12 cellular contexts compared by ENCODE assay signal in the genomic region with DNA sequence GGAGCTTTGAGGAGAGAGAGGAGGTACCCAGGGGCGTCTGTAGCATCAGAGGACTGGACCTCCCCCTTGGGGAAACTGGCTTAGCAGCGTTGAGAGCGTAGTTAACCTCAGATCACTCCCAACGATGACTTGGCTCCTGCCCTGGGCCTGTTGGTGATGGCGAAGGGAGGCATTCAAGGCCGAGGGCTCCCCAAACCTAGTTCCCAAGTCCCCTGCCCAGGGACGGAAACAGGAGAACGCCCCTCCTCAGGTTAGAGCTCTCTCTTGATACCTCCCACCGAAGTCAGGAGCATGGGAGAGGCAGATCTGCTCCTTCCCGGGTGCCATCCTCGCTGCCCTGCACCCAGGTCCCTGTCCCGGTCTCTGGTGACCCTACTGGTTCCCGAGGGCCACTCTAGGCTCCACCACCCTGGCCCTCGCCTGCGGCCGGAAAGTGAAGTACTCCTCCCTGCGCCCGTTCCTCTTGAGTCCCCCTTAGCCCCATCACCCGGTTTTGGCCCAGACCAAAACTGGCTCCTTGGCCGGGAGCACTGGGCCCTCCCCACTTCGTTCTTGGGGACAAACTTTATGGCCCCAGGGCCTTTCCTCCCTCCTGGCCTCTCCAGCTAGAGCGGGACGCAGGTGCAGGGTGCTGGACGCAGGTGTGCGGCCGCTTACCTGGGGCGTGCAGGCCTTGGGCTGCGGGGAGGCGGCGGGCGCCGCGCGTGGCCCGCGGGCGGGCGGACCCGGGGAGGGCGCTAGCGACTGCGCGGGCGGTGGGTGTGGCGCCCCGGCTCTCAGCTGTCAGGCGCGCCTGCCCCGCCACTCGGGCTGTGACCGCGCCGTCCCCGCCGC. TPM values are rescaled to one million over a fixed set of nuclear protein-coding genes. Genes with fewer than 3 reads are reported as not detected.
DNase-seq lines count a peak whose midpoint lies in the region; ATAC-seq and TF ChIP-seq lines count a peak whose summit lies in the region.
"Had no signal": no experiment of that assay in that cellular context is flagged by ENCODE, and none has a peak within 500 bp of the region (broad histone marks: within the 10 kb centered on the region; RNA-seq: fewer than 3 reads in every experiment).

No MANE protein-coding gene starts in this region.

- H3K36me3 ChIP-seq in spleen = no peaks in the 10 kb centered on the region

- H3K4me1 ChIP-seq in spleen = peaks cover 14 to 85% (median 73%) of the 10 kb centered on the region in 6 donors

- peak overlapping the region in 6 of 8 donors; percentile 15 to 65 (median 26) for H3K4me3 ChIP-seq in spleen

- intact Hi-C loops in activated CD4-positive, alpha-beta T cell treated with anti-CD3 and anti-CD28 coated beads, Interleukin-2, amount 10 ng/mL, durations not matched to agents 24 days and 14 days (cut with micrococcal nuclease) = loop anchor here (5.0 kb wide), 1 partner anchor 280 kb away; a partner anchor contains a TSS
- intact Hi-C loops in spleen (cut with DNase I; ENCODE audit: low total_unique reads) = no loop called here
- intact Hi-C loops in head of caudate nucleus (cut with DNase I) = no loop called here

- H3K4me3 Mint-ChIP-seq in activated CD4-positive, alpha-beta T cell treated with anti-CD3 and anti-CD28 coated beads, Interleukin-2, amount 10 ng/mL, durations not matched to agents 24 days and 14 days = peak overlapping the region; percentile 40
- peak overlapping the region; percentile 29 for H3K4me3 Mint-ChIP-seq in endothelial cell (ENCODE audit: unreplicated experiment)

- no peak for ATAC-seq in GM19035 (IDR thresholded peaks at IDR 0.05; ENCODE audit: unreplicated experiment)
- ATAC-seq in GM19395 (IDR thresholded peaks at IDR 0.05; ENCODE audit: unreplicated experiment) = no peak

- TF ChIP-seq CTCF in endothelial cell (IDR thresholded peaks at IDR 0.05; ENCODE audit: unreplicated experiment) (no peak), spleen (IDR thresholded peaks at IDR 0.05 in 8 of 11, conservative IDR thresholded peaks at IDR 0.05 in 3 of 11) (no peak)

- peaks cover 12% of the 10 kb centered on the region for H3K36me3 Mint-ChIP-seq in activated CD4-positive, alpha-beta T cell treated with anti-CD3 and anti-CD28 coated beads, Interleukin-2, amount 10 ng/mL, durations not matched to agents 24 days and 14 days (ENCODE audit: low read depth)
- H3K36me3 Mint-ChIP-seq in endothelial cell (ENCODE audit: low read depth, unreplicated experiment) = peaks cover 6% of the 10 kb centered on the region
- H3K36me3 Mint-ChIP-seq: CD4-positive, CD25-positive, alpha-beta regulatory T cell had no signal

- H3K4me1 Mint-ChIP-seq in activated CD4-positive, alpha-beta T cell treated with anti-CD3 and anti-CD28 coated beads, Interleukin-2, amount 10 ng/mL, durations not matched to agents 24 days and 14 days = peaks cover 23% of the 10 kb centered on the region
- peaks cover 14% of the 10 kb centered on the region for H3K4me1 Mint-ChIP-seq in endothelial cell (ENCODE audit: unreplicated experiment)

- peaks cover 24 to 100% (median 92%) of the 10 kb centered on the region in 7 donors for H3K27me3 ChIP-seq in spleen (replicated peaks in 1 of 7)

- peak overlapping the region; percentile 60 for H3K27ac Mint-ChIP-seq in activated CD4-positive, alpha-beta T cell treated with anti-CD3 and anti-CD28 coated beads, Interleukin-2, amount 10 ng/mL, durations not matched to agents 24 days and 14 days
- H3K27ac Mint-ChIP-seq in endothelial cell (ENCODE audit: unreplicated experiment) = no peak overlapping the region

- 4 to 9% (median 6%) methylated on average over 21 to 55 of the region's 55 CpGs for WGBS in spleen, 5 donors

- no peak for TF ChIP-seq POLR2A in spleen (IDR thresholded peaks at IDR 0.05)

- DNase-seq in activated CD4-positive, alpha-beta T cell treated with anti-CD3 and anti-CD28 coated beads, Interleukin-2, amount 10 ng/mL, durations not matched to agents 24 days and 14 days = no peak
- no peak for DNase-seq in activated CD4-positive, alpha-beta T cell treated with anti-CD3 and anti-CD28 coated beads, Interleukin-2, amount 50 U/mL, for 1 hour
- DNase-seq in NCI-H146 treated with DMSO at 0.1 percent for 48 hours (lab: John Stamatoyannopoulos, UW; ENCODE audit: unreplicated experiment) (peak; percentile 9), endothelial cell (ENCODE audit: low spot score) (peak; percentile 2), spleen (peak; percentile 61), head of caudate nucleus (no peak)
- DNase-seq: CD4-positive, CD25-positive, alpha-beta regulatory T cell; effector memory CD4-positive, alpha-beta T cell had no signal

- H3K27ac ChIP-seq in spleen = no peak overlapping the region

- H3K9me3 ChIP-seq in spleen = peaks cover 0 to 14% (median 0%) of the 10 kb centered on the region in 8 donors

- peaks cover 3% of the 10 kb centered on the region for H3K9me3 Mint-ChIP-seq in activated CD4-positive, alpha-beta T cell treated with anti-CD3 and anti-CD28 coated beads, Interleukin-2, amount 10 ng/mL, durations not matched to agents 24 days and 14 days
- no peaks in the 10 kb centered on the region for H3K9me3 Mint-ChIP-seq in endothelial cell (ENCODE audit: unreplicated experiment)

- peaks cover 75% of the 10 kb centered on the region for H3K27me3 Mint-ChIP-seq in activated CD4-positive, alpha-beta T cell treated with anti-CD3 and anti-CD28 coated beads, Interleukin-2, amount 10 ng/mL, durations not matched to agents 24 days and 14 days
- peaks cover 33% of the 10 kb centered on the region for H3K27me3 Mint-ChIP-seq in endothelial cell (ENCODE audit: unreplicated experiment)

RNA-seq across cellular contexts. Expression of a gene that starts 2.6 kb away (rescaled TPM):
- total RNA-seq in activated CD4-positive, alpha-beta T cell treated with anti-CD3 and anti-CD28 coated beads, Interleukin-2, amount 10 ng/mL, durations not matched to agents 24 days and 14 days = 0.09 and 0.14 TPM in 2 replicates
- total RNA-seq in endothelial cell (ENCODE audit: unreplicated experiment) (0.21 TPM), spleen (1 to 10 TPM in 1 of 7 donors, under 1 TPM in 6; 0.17 to 1.1 (median 0.57) TPM)
- under 1 TPM; 0.06 to 0.29 (median 0.20) TPM for polyA plus RNA-seq in spleen
- total RNA-seq: RPMI7951 had no signal
- polyA plus RNA-seq: CD4-positive, CD25-positive, alpha-beta regulatory T cell had no signal

RNA-seq across cellular contexts. Expression of a gene that starts 17.1 kb away (rescaled TPM):
- total RNA-seq in activated CD4-positive, alpha-beta T cell treated with anti-CD3 and anti-CD28 coated beads, Interleukin-2, amount 10 ng/mL, durations not matched to agents 24 days and 14 days = not detected in 2 replicates
- total RNA-seq in endothelial cell (ENCODE audit: unreplicated experiment) (not detected), spleen (not detected)
- polyA plus RNA-seq in spleen = not detected
- total RNA-seq: CD4-positive, CD25-positive, alpha-beta regulatory T cell; renal cortical epithelial cell; RPMI7951 had no signal
- polyA plus RNA-seq: CD4-positive, CD25-positive, alpha-beta regulatory T cell had no signal

Comparison
In these comparisons a context has a peak if more than half of its experiments do, and no peak if none do; other contexts are left out.
1. DNase-seq: peak in NCI-H146 treated with DMSO at 0.1 percent for 48 hours (single experiment), endothelial cell (single experiment) and spleen (single experiment); none in activated CD4-positive, alpha-beta T cell treated with anti-CD3 and anti-CD28 coated beads, Interleukin-2, amount 10 ng/mL, durations not matched to agents 24 days and 14 days (single experiment), activated CD4-positive, alpha-beta T cell treated with anti-CD3 and anti-CD28 coated beads, Interleukin-2, amount 50 U/mL, for 1 hour (single experiment) and head of caudate nucleus (0 of 42).